In the genomic region with DNA sequence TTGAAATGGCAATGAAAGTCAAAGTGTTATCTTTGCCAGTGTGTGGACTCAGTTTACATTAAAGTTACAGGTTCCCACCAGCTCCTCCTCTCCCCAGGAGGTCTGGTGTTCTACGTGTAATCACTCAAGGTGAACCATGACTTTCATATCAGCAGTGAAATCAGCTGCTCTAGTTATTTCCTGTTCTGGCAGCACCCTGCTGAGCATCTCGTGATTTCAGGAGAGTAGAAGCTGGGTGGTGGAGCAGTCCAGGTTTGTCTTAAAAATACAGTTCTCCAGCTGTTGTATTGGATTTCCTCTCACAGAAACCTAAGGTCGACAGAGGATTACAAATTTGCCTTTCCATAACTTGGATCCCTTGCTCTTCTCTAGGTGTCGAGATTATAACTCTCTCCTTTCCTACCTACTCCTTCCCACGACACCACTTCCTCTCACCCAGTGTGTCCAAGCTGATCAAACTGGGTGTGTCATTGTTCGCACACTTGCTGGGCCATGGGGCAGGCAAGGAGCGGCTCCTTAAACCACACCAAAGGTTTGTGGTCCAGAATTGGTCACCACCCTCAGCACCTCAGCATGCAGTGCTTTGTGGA, we compare ENCODE assay signal across 9 cellular contexts. TPM values are rescaled to one million over a fixed set of nuclear protein-coding genes. Genes with fewer than 3 reads are reported as not detected.
DNase-seq lines count a peak whose midpoint lies in the region; ATAC-seq and TF ChIP-seq lines count a peak whose summit lies in the region.
"Had no signal": no experiment of that assay in that cellular context is flagged by ENCODE, and none has a peak within 500 bp of the region (broad histone marks: within the 10 kb centered on the region; RNA-seq: fewer than 3 reads in every experiment).

No MANE protein-coding gene starts in this region.

- H4K8ac ChIP-seq in mesenchymal stem cell (ENCODE audit: low read length): no peak overlapping the region

- H2AK5ac ChIP-seq in mesenchymal stem cell (ENCODE audit: low read length, severe bottlenecking): no peak overlapping the region

- peaks cover 3 to 14% of the 10 kb centered on the region in 2 experiments for H3K27me3 ChIP-seq in mesenchymal stem cell (ENCODE audit: control insufficient read depth in 1 of 2, insufficient read depth in 1 of 2, low read length in 2 of 2)

- H3K4ac ChIP-seq in mesenchymal stem cell (ENCODE audit: low read depth in 1 of 2, low read length in 2 of 2): no peak overlapping the region

- intact Hi-C loops in CD14-positive monocyte (cut with micrococcal nuclease): no loop called here

- no peak overlapping the region for H2BK12ac ChIP-seq in mesenchymal stem cell (ENCODE audit: low read length in 2 of 2)

- DNase-seq in CD14-positive monocyte (ENCODE audit: low spot score): no peak
- no peak for DNase-seq in activated naive CD8-positive, alpha-beta T cell treated with anti-CD3 and anti-CD28 coated beads, Interleukin-2, amount 10 ng/mL, durations not matched to agents 7 days and 5 days
- DNase-seq in NCI-H446 treated with DMSO at 0.1 percent for 48 hours (lab: John Stamatoyannopoulos, UW): no peak
- no peak for DNase-seq in type B pancreatic cell (ENCODE audit: extremely low spot score, unreplicated experiment)
- DNase-seq in mesenchymal stem cell: no peak
- no peak for DNase-seq in cortex of kidney (lab: John Stamatoyannopoulos, UW)

- no peak overlapping the region for H2BK15ac ChIP-seq in mesenchymal stem cell (ENCODE audit: low read depth, poor library complexity, severe bottlenecking)

- H3K36me3 ChIP-seq in mesenchymal stem cell (ENCODE audit: control insufficient read depth in 1 of 2, insufficient read depth in 2 of 2, low read depth in 1 of 2, low read length in 2 of 2): no peaks in the 10 kb centered on the region

- no peak overlapping the region for H3K23ac ChIP-seq in mesenchymal stem cell (ENCODE audit: low read length in 2 of 2)

- peak overlapping the region in 5 of 7 donors; percentile 35 to 82 (median 67) for H3K27ac Mint-ChIP-seq in CD14-positive monocyte
- peak overlapping the region; percentile 89 for H3K27ac Mint-ChIP-seq in activated naive CD8-positive, alpha-beta T cell treated with anti-CD3 and anti-CD28 coated beads, Interleukin-2, amount 10 ng/mL, durations not matched to agents 7 days and 5 days
- no peak overlapping the region for H3K27ac Mint-ChIP-seq in type B pancreatic cell
- H3K27ac Mint-ChIP-seq: nephron had no signal

- 77% methylated on average over 7 of the region's 7 CpGs for WGBS in mesenchymal stem cell

- H3K27me3 Mint-ChIP-seq in CD14-positive monocyte (ENCODE audit: low read depth in 3 of 3): peaks cover 0 to 8% (median 5%) of the 10 kb centered on the region in 3 donors
- H3K27me3 Mint-ChIP-seq in activated naive CD8-positive, alpha-beta T cell treated with anti-CD3 and anti-CD28 coated beads, Interleukin-2, amount 10 ng/mL, durations not matched to agents 7 days and 5 days: no peaks in the 10 kb centered on the region
- no peaks in the 10 kb centered on the region for H3K27me3 Mint-ChIP-seq in type B pancreatic cell

- no peak overlapping the region for H2BK5ac ChIP-seq in mesenchymal stem cell (ENCODE audit: low read depth, low read length, poor library complexity, severe bottlenecking)

- no peak overlapping the region for H3K18ac ChIP-seq in mesenchymal stem cell (ENCODE audit: low read depth in 1 of 2, low read length in 2 of 2)

- H2BK120ac ChIP-seq in mesenchymal stem cell (ENCODE audit: low read depth, low read length): no peak overlapping the region

- H3K4me3 ChIP-seq in mesenchymal stem cell (ENCODE audit: insufficient read depth in 1 of 2, low read depth in 1 of 2, low read length in 2 of 2): no peak overlapping the region

- H3K4me1 Mint-ChIP-seq in CD14-positive monocyte (peaks cover 30% of the 10 kb centered on the region), type B pancreatic cell (ENCODE audit: unreplicated experiment) (no peaks in the 10 kb centered on the region)
- peaks cover 68% of the 10 kb centered on the region for H3K4me1 Mint-ChIP-seq in activated naive CD8-positive, alpha-beta T cell treated with anti-CD3 and anti-CD28 coated beads, Interleukin-2, amount 10 ng/mL, durations not matched to agents 7 days and 5 days
- H3K4me1 Mint-ChIP-seq: nephron had no signal

- ATAC-seq in GM19463 (IDR thresholded peaks at IDR 0.05; ENCODE audit: unreplicated experiment) (peak; percentile 72), HG03520 (IDR thresholded peaks at IDR 0.05; ENCODE audit: unreplicated experiment) (peak; percentile 65)
- peak; percentile 65 for ATAC-seq in activated naive CD8-positive, alpha-beta T cell treated with anti-CD3 and anti-CD28 coated beads, Interleukin-2, amount 10 ng/mL, durations not matched to agents 7 days and 5 days (ENCODE audit: low read depth)

- no peaks in the 10 kb centered on the region for H3K9me3 ChIP-seq in mesenchymal stem cell (ENCODE audit: control insufficient read depth, low read length)

- no peak overlapping the region for H2AFZ ChIP-seq in mesenchymal stem cell (ENCODE audit: low read depth, low read length)

- peaks cover 3% of the 10 kb centered on the region for H3K4me1 ChIP-seq in mesenchymal stem cell (ENCODE audit: control insufficient read depth, insufficient read depth, low read depth, low read length)

- no peaks in the 10 kb centered on the region for H3K79me1 ChIP-seq in mesenchymal stem cell (replicated peaks; ENCODE audit: low read length, poor library complexity, severe bottlenecking)

- no peak overlapping the region for H3K4me3 Mint-ChIP-seq in CD14-positive monocyte
- H3K4me3 Mint-ChIP-seq in activated naive CD8-positive, alpha-beta T cell treated with anti-CD3 and anti-CD28 coated beads, Interleukin-2, amount 10 ng/mL, durations not matched to agents 7 days and 5 days: peak overlapping the region; percentile 78
- no peak overlapping the region for H3K4me3 Mint-ChIP-seq in type B pancreatic cell
- H3K4me3 Mint-ChIP-seq: nephron had no signal

- no peak for TF ChIP-seq CTCF in CD14-positive monocyte (IDR thresholded peaks at IDR 0.05)
- no peak for TF ChIP-seq CTCF in type B pancreatic cell (conservative IDR thresholded peaks at IDR 0.05)

- H3K14ac ChIP-seq in mesenchymal stem cell (ENCODE audit: low read length in 2 of 2): no peak overlapping the region

- no peak overlapping the region for H3K27ac ChIP-seq in mesenchymal stem cell (ENCODE audit: low read length, poor library complexity, severe bottlenecking)

- H3K36me3 Mint-ChIP-seq in CD14-positive monocyte: peaks cover 3 to 4% of the 10 kb centered on the region in 2 donors
- H3K36me3 Mint-ChIP-seq in activated naive CD8-positive, alpha-beta T cell treated with anti-CD3 and anti-CD28 coated beads, Interleukin-2, amount 10 ng/mL, durations not matched to agents 7 days and 5 days: no peaks in the 10 kb centered on the region
- H3K36me3 Mint-ChIP-seq in type B pancreatic cell: no peaks in the 10 kb centered on the region

- POLR2A ChIA-PET in activated naive CD8-positive, alpha-beta T cell treated with anti-CD3 and anti-CD28 coated beads, Interleukin-2, amount 10 ng/mL, durations not matched to agents 7 days and 5 days (lab: Charles Lee): interaction anchor here (0.5 to 5.7 kb wide), 10 partner anchors 10 to 614 kb away, joined by 3 to 38 read pairs (median 4); a partner anchor contains a TSS

- no peak overlapping the region for H3K4me2 ChIP-seq in mesenchymal stem cell (ENCODE audit: low read length, poor library complexity, severe bottlenecking)

- H3K9me3 Mint-ChIP-seq in CD14-positive monocyte: no peaks in the 10 kb centered on the region
- no peaks in the 10 kb centered on the region for H3K9me3 Mint-ChIP-seq in activated naive CD8-positive, alpha-beta T cell treated with anti-CD3 and anti-CD28 coated beads, Interleukin-2, amount 10 ng/mL, durations not matched to agents 7 days and 5 days
- no peaks in the 10 kb centered on the region for H3K9me3 Mint-ChIP-seq in type B pancreatic cell
- H3K9me3 Mint-ChIP-seq: nephron had no signal

- no peak overlapping the region for H3K9ac ChIP-seq in mesenchymal stem cell (ENCODE audit: low read length)

- H4K91ac ChIP-seq in mesenchymal stem cell (ENCODE audit: low read length): no peak overlapping the region

RNA-seq across cellular contexts. Expression of a gene that starts 13.0 kb away (rescaled TPM):
- polyA plus RNA-seq in CD14-positive monocyte: 10 to 100 TPM; 20.8 to 36.3 TPM
- total RNA-seq in activated naive CD8-positive, alpha-beta T cell treated with anti-CD3 and anti-CD28 coated beads, Interleukin-2, amount 10 ng/mL, durations not matched to agents 7 days and 5 days: 100 to 1,000 TPM; 109 to 117 TPM
- total RNA-seq in type B pancreatic cell (ENCODE audit: low replicate concordance): 1.1 and 2.4 TPM in 2 replicates
- polyA plus RNA-seq in mesenchymal stem cell (2013, experiment 1 of 2): 0.62 TPM
- 0.45 TPM for polyA plus RNA-seq in mesenchymal stem cell (2013, experiment 2 of 2)

Comparison
In these comparisons a context has a peak if more than half of its experiments do, and no peak if none do; other contexts are left out.
1. RNA of a gene that starts 13.0 kb away (total RNA-seq): 109 to 117 TPM in activated naive CD8-positive, alpha-beta T cell treated with anti-CD3 and anti-CD28 coated beads, Interleukin-2, amount 10 ng/mL, durations not matched to agents 7 days and 5 days; 1.1 to 2.4 TPM in type B pancreatic cell; every median in the first group is over 10 times any median in the second.
2. Peak in every context shown above with its lines, with median percentiles within 50 percentile points of each other: ATAC-seq.